Comparison of ENCODE assay signal across 17 cellular contexts in genomic region chr2:108367014-108367413, GRCh38. TPM values are rescaled to one million over a fixed set of nuclear protein-coding genes. Genes with fewer than 3 reads are reported as not detected.
DNase-seq lines count a peak whose midpoint lies in the region; ATAC-seq, FAIRE-seq and TF ChIP-seq lines count a peak whose summit lies in the region.
"Had no signal": no experiment of that assay in that cellular context is flagged by ENCODE, and none has a peak within 500 bp of the region (broad histone marks: within the 10 kb centered on the region; RNA-seq: fewer than 3 reads in every experiment).

No MANE protein-coding gene starts in this region.

- POLR2A ChIA-PET in MCF 10A (lab: Yijun Ruan, JAX) = no interaction called here

- no peak overlapping the region for H3K4me3 ChIP-seq in breast epithelium
- no peak overlapping the region for H3K4me3 ChIP-seq in bronchial epithelial cell (ENCODE audit: low read depth, low read length)
- H3K4me3 ChIP-seq: BLaER1 treated with 17β-estradiol and CSF1 and Interleukin-3, amounts not matched to agents 10 nM and 100 nM; HAP-1 had no signal

- H3K4me1 ChIP-seq in breast epithelium = no peaks in the 10 kb centered on the region
- peaks cover 15% of the 10 kb centered on the region for H3K4me1 ChIP-seq in foreskin keratinocyte
- H3K4me1 ChIP-seq: HAP-1 had no signal

- intact Hi-C loops in MCF 10A (cut with micrococcal nuclease) = no loop called here
- intact Hi-C loops in breast epithelium (cut with DNase I; ENCODE audit: low total_unique reads) = no loop called here

- H3K27ac Mint-ChIP-seq in MCF 10A (ENCODE audit: low read depth, unreplicated experiment) = peak overlapping the region; percentile 37
- no peak overlapping the region for H3K27ac Mint-ChIP-seq in stimulated activated memory B cell treated with anti-CD40 and anti-IgM and Interleukin-4, amounts not matched to agents 10 μg/mL and 1 μg/mL and 100 μg/mL, for 72 hours
- H3K27ac Mint-ChIP-seq: CD4-positive, alpha-beta T cell had no signal

- FAIRE-seq in bronchial epithelial cell (lab: Jason Lieb, UNC) = no peak
- FAIRE-seq: GM12891, H1 had no signal

- H3K4me3 Mint-ChIP-seq in MCF 10A (ENCODE audit: unreplicated experiment) = no peak overlapping the region
- no peak overlapping the region for H3K4me3 Mint-ChIP-seq in stimulated activated memory B cell treated with anti-CD40 and anti-IgM and Interleukin-4, amounts not matched to agents 10 μg/mL and 1 μg/mL and 100 μg/mL, for 72 hours
- H3K4me3 Mint-ChIP-seq: CD4-positive, alpha-beta T cell had no signal

- H3K27me3 ChIP-seq in breast epithelium = no peaks in the 10 kb centered on the region
- no peaks in the 10 kb centered on the region for H3K27me3 ChIP-seq in bronchial epithelial cell (ENCODE audit: control insufficient read depth, insufficient read depth, low read length)
- H3K27me3 ChIP-seq in foreskin keratinocyte = no peaks in the 10 kb centered on the region
- H3K27me3 ChIP-seq: BLaER1 treated with 17β-estradiol and CSF1 and Interleukin-3, amounts not matched to agents 10 nM and 100 nM had no signal

- BruUV-seq in MCF 10A (replicated peaks; lab: Mats Ljungman, UMichigan) = no TSS peak

- TF ChIP-seq POLR2A in breast epithelium (IDR thresholded peaks at IDR 0.05) = no peak

- H3K9me3 ChIP-seq in breast epithelium = no peaks in the 10 kb centered on the region
- H3K9me3 ChIP-seq: HAP-1 had no signal

- H3K9me3 Mint-ChIP-seq in MCF 10A (ENCODE audit: unreplicated experiment) = no peaks in the 10 kb centered on the region
- no peaks in the 10 kb centered on the region for H3K9me3 Mint-ChIP-seq in stimulated activated memory B cell treated with anti-CD40 and anti-IgM and Interleukin-4, amounts not matched to agents 10 μg/mL and 1 μg/mL and 100 μg/mL, for 72 hours
- H3K9me3 Mint-ChIP-seq: CD4-positive, alpha-beta T cell had no signal

- H3K27ac ChIP-seq in breast epithelium (no peak overlapping the region), foreskin keratinocyte (no peak overlapping the region)
- H3K27ac ChIP-seq: BLaER1 treated with 17β-estradiol and CSF1 and Interleukin-3, amounts not matched to agents 10 nM and 100 nM had no signal

- H3K27me3 Mint-ChIP-seq in MCF 10A (ENCODE audit: insufficient read depth, unreplicated experiment) = no peaks in the 10 kb centered on the region
- peaks cover 22% of the 10 kb centered on the region for H3K27me3 Mint-ChIP-seq in stimulated activated memory B cell treated with anti-CD40 and anti-IgM and Interleukin-4, amounts not matched to agents 10 μg/mL and 1 μg/mL and 100 μg/mL, for 72 hours

- peaks cover 37% of the 10 kb centered on the region for H3K4me1 Mint-ChIP-seq in MCF 10A (ENCODE audit: insufficient read depth, unreplicated experiment)
- H3K4me1 Mint-ChIP-seq in stimulated activated memory B cell treated with anti-CD40 and anti-IgM and Interleukin-4, amounts not matched to agents 10 μg/mL and 1 μg/mL and 100 μg/mL, for 72 hours = peaks cover 13% of the 10 kb centered on the region

- H3K36me3 ChIP-seq in breast epithelium = no peaks in the 10 kb centered on the region
- no peaks in the 10 kb centered on the region for H3K36me3 ChIP-seq in bronchial epithelial cell (ENCODE audit: control insufficient read depth, insufficient read depth, low read length)
- H3K36me3 ChIP-seq: HAP-1 had no signal

- ATAC-seq in foreskin keratinocyte (peak; percentile 43), GM21576 (IDR thresholded peaks at IDR 0.05; ENCODE audit: unreplicated experiment) (no peak)
- no peak for ATAC-seq in stimulated activated memory B cell treated with anti-CD40 and anti-IgM and Interleukin-4, amounts not matched to agents 10 μg/mL and 1 μg/mL and 100 μg/mL, for 72 hours

- TF ChIP-seq CTCF in MCF 10A (IDR thresholded peaks at IDR 0.05; ENCODE audit: unreplicated experiment) = no peak
- no peak for TF ChIP-seq CTCF in breast epithelium (IDR thresholded peaks at IDR 0.05)
- TF ChIP-seq CTCF in bronchial epithelial cell (IDR thresholded peaks at IDR 0.05; ENCODE audit: insufficient read depth, low read length, severe bottlenecking) = no peak
- no peak for TF ChIP-seq CTCF in foreskin keratinocyte (conservative IDR thresholded peaks at IDR 0.05)

- DNase-seq in MCF 10A (ENCODE audit: unreplicated experiment) (peak; percentile 6), breast epithelium (ENCODE audit: low spot score in 2 of 2) (no peak), bronchial epithelial cell (ENCODE audit: low read depth) (peak; percentile 51), foreskin keratinocyte (peak in 1 of 2 donors; percentile 71), SK-N-DZ (ENCODE audit: low spot score) (no peak)
- DNase-seq: ACHN; CD4-positive, alpha-beta T cell; DMS79 had no signal

- CTCF ChIA-PET in MCF 10A (lab: Yijun Ruan, JAX) = interaction anchor here (1.4 kb wide), 1 partner anchor 10 kb away, joined by 3 read pairs; no protein-coding TSS in a partner anchor

- H3K36me3 Mint-ChIP-seq in MCF 10A (ENCODE audit: insufficient read depth, unreplicated experiment) = peaks cover 11% of the 10 kb centered on the region
- H3K36me3 Mint-ChIP-seq in stimulated activated memory B cell treated with anti-CD40 and anti-IgM and Interleukin-4, amounts not matched to agents 10 μg/mL and 1 μg/mL and 100 μg/mL, for 72 hours = no peaks in the 10 kb centered on the region

RNA-seq across cellular contexts. Expression of gene SULT1C4, which starts 10.7 kb away (rescaled TPM):
- total RNA-seq in MCF 10A (2022) (not detected in 2 replicates), breast epithelium (10 to 100 TPM in 1 of 3 donors, 1 to 10 TPM in 2; 1.4 to 19.8 (median 5.9) TPM), bronchial epithelial cell (not detected in 2 replicates), foreskin keratinocyte (not detected in 2 replicates)
- polyA plus RNA-seq in foreskin keratinocyte = not detected in 2 replicates
- 23.0 and 32.2 TPM in 2 replicates for polyA plus RNA-seq in SK-N-DZ (2014; cell fraction: cytosol; rRNA removed)
- 19.2 and 20.3 TPM in 2 replicates for polyA plus RNA-seq in SK-N-DZ (2014; cell fraction: nucleus; rRNA removed)
- total RNA-seq: A172; CD4-positive, alpha-beta T cell; G401; HT1080 had no signal

Comparison
In these comparisons a context has a peak if more than half of its experiments do, and no peak if none do; other contexts are left out.
1. DNase-seq: peak in MCF 10A (single experiment) and bronchial epithelial cell (single experiment); none in breast epithelium (0 of 2) and SK-N-DZ (single experiment).